In the genomic region with DNA sequence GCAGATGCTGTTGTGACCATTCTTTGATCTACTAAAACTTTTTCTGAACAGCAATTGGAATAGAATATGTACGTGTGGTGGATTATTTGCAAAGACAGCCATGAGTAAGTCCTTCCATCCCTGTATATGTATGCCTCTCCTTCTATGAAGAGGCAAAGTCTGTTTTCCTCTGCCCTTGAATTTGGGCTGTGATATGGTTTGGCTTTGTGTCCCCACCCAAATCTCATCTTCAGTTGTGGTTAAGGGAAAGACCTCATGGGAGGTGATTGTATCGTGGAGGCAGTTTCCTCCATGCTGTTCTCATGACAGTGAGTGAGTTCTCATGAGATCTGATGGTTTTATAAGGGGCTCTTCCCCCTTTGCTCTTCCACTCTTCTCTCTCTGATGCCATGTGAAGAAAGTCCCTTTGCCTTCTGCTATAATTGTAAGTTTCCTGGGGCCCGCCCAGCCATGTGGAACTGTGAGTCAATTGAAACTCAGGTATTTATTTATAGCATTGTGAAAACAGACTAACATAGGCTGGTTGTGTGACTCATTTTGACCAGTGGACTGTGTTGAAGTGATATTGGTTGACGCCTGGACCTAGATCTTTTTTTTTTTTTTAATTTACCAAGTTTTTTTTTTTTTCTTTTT, we compare ENCODE assay signal across 9 cellular contexts.
DNase-seq lines count a peak whose midpoint lies in the region; ATAC-seq lines count a peak whose summit lies in the region.
"Had no signal": no experiment of that assay in that cellular context is flagged by ENCODE, and none has a peak within 500 bp of the region (broad histone marks: within the 10 kb centered on the region; RNA-seq: fewer than 3 reads in every experiment).

No MANE protein-coding gene starts in this region.

- DNase-seq in RKO (ENCODE audit: low spot score) (peak; percentile 42), epithelial cell of prostate (ENCODE audit: low read depth, low spot score) (peak; percentile 66), stromal cell of bone marrow (ENCODE audit: low read depth) (peak; percentile 36), NCI-H146 treated with DMSO at 0.1 percent for 48 hours (lab: John Stamatoyannopoulos, UW; ENCODE audit: unreplicated experiment) (no peak), SHP77 (lab: John Stamatoyannopoulos, UW) (no peak), NCI-H524 (lab: John Stamatoyannopoulos, UW) (no peak)

- peak overlapping the region; percentile 43 for H3K27ac ChIP-seq in epithelial cell of prostate
- H3K27ac ChIP-seq: thyroid gland had no signal

- ATAC-seq in GM18498 (IDR thresholded peaks at IDR 0.05; ENCODE audit: unreplicated experiment) (peak; percentile 88), HG02571 (IDR thresholded peaks at IDR 0.05; ENCODE audit: unreplicated experiment) (peak; percentile 54)

Comparison
In these comparisons a context has a peak if more than half of its experiments do, and no peak if none do; other contexts are left out.
1. DNase-seq: peak in RKO (single experiment), epithelial cell of prostate (single experiment) and stromal cell of bone marrow (single experiment); none in NCI-H146 treated with DMSO at 0.1 percent for 48 hours (single experiment), SHP77 (0 of 2) and NCI-H524 (0 of 2).